ENCODE assay signal across 8 cellular contexts in genomic region chr3:10992017-10992945, GRCh38. TPM values are rescaled to one million over a fixed set of nuclear protein-coding genes. Genes with fewer than 3 reads are reported as not detected.
DNase-seq lines count a peak whose midpoint lies in the region; TF ChIP-seq lines count a peak whose summit lies in the region.

SLC6A1 (plus strand) TSS chr3:10992748; CDS start chr3:11017212, 24,464 bp downstream.

- H3K4me1 ChIP-seq in mesendoderm (ENCODE audit: control insufficient read depth, low read depth, low read length) (peaks cover 7% of the 10 kb centered on the region), tibial nerve (peaks cover 0 to 16% (median 2%) of the 10 kb centered on the region in 4 donors)

- TF ChIP-seq POLR2A in tibial nerve (IDR thresholded peaks at IDR 0.05) = no peak

- DNase-seq in activated T-cell treated with anti-CD3 and anti-CD28 coated beads, Interleukin-2, amount 50 U/mL, for 24 hours = no peak
- no peak for DNase-seq in activated T-cell treated with anti-CD3 and anti-CD28 coated beads for 4 hours
- no peak for DNase-seq in choroid plexus epithelial cell (ENCODE audit: low read depth)
- DNase-seq in mesendoderm = peak; percentile 93
- peak in 1 of 2 donors; percentile 15 for DNase-seq in tibial nerve (ENCODE audit: low spot score in 2 of 2)
- DNase-seq in NCI-H2107 (lab: John Stamatoyannopoulos, UW) = no peak
- no peak for DNase-seq in amniotic stem cell (lab: John Stamatoyannopoulos, UW)
- DNase-seq in NCI-H2081 treated with DMSO at 0.1 percent for 48 hours (lab: John Stamatoyannopoulos, UW) = no peak

- H3K4me3 Mint-ChIP-seq in activated T-cell treated with anti-CD3 and anti-CD28 coated beads, Interleukin-2, amount 50 U/mL, for 24 hours = peak within 1 kb of the TSS; percentile 28

- H3K4ac ChIP-seq in mesendoderm (ENCODE audit: low read depth, low read length) = no peak within 1 kb of the TSS

- H3K27me3 ChIP-seq in mesendoderm (ENCODE audit: insufficient read depth, low read length, poor library complexity) (peaks cover 24% of the 10 kb centered on the region), tibial nerve (peaks cover 0 to 44% of the 10 kb centered on the region in 2 donors)

- no peak within 1 kb of the TSS for H4K8ac ChIP-seq in mesendoderm (ENCODE audit: low read depth, low read length)

- peak within 1 kb of the TSS; percentile 73 for H3K4me2 ChIP-seq in mesendoderm (ENCODE audit: low read length)

- H3K36me3 Mint-ChIP-seq in activated T-cell treated with anti-CD3 and anti-CD28 coated beads, Interleukin-2, amount 50 U/mL, for 24 hours (ENCODE audit: low read depth) = no peaks in the 10 kb centered on the region

- no peaks in the 10 kb centered on the region for H3K9me3 Mint-ChIP-seq in activated T-cell treated with anti-CD3 and anti-CD28 coated beads, Interleukin-2, amount 50 U/mL, for 24 hours

- no peak for TF ChIP-seq EP300 in tibial nerve (IDR thresholded peaks at IDR 0.05)

- no peak within 1 kb of the TSS for H2AK5ac ChIP-seq in mesendoderm (ENCODE audit: low read length)

- H3K27ac ChIP-seq in mesendoderm (ENCODE audit: low read depth, low read length) (no peak within 1 kb of the TSS), tibial nerve (peak within 1 kb of the TSS in 3 of 4 donors; percentile 22 to 64 (median 23))

- no peak within 1 kb of the TSS for H4K5ac ChIP-seq in mesendoderm (ENCODE audit: low read length)

- peak within 1 kb of the TSS; percentile 45 for H3K23ac ChIP-seq in mesendoderm (ENCODE audit: low read length)

- H3K4me3 ChIP-seq in choroid plexus epithelial cell (ENCODE audit: low read depth, low read length) (peak within 1 kb of the TSS; percentile 34), mesendoderm (ENCODE audit: low read length) (peak within 1 kb of the TSS; percentile 76), tibial nerve (peak within 1 kb of the TSS; percentile 9 to 50 (median 28))

- no peaks in the 10 kb centered on the region for H3K79me1 ChIP-seq in mesendoderm (ENCODE audit: low read length)

- no peak within 1 kb of the TSS for H3K18ac ChIP-seq in mesendoderm (ENCODE audit: low read length)

- H3K56ac ChIP-seq in mesendoderm (ENCODE audit: low read length) = peak within 1 kb of the TSS; percentile 91

- no peak within 1 kb of the TSS for H3K27ac Mint-ChIP-seq in activated T-cell treated with anti-CD3 and anti-CD28 coated beads, Interleukin-2, amount 50 U/mL, for 24 hours

- no CpG with 5 or more reads among the region's 69 CpGs for WGBS in mesendoderm (ENCODE audit: extremely low coverage, insufficient coverage, low lambda C conversion rate)
- WGBS in tibial nerve, 2 donors = 0 to 2% methylated on average over 25 to 42 of the region's 69 CpGs

- H3K4me1 Mint-ChIP-seq in activated T-cell treated with anti-CD3 and anti-CD28 coated beads, Interleukin-2, amount 50 U/mL, for 24 hours (ENCODE audit: low read depth) = peaks cover 8% of the 10 kb centered on the region

- H2BK15ac ChIP-seq in mesendoderm (replicated peaks; ENCODE audit: low read depth) = no peak within 1 kb of the TSS

- H2BK120ac ChIP-seq in mesendoderm (ENCODE audit: low read depth, low read length) = no peak within 1 kb of the TSS

- H3K9ac ChIP-seq in mesendoderm (ENCODE audit: low read length) = peak within 1 kb of the TSS; percentile 74

- no peak within 1 kb of the TSS for H2BK5ac ChIP-seq in mesendoderm (ENCODE audit: low read length)

- peaks cover 76% of the 10 kb centered on the region for H3K27me3 Mint-ChIP-seq in activated T-cell treated with anti-CD3 and anti-CD28 coated beads, Interleukin-2, amount 50 U/mL, for 24 hours

- no peaks in the 10 kb centered on the region for H3K79me2 ChIP-seq in mesendoderm (ENCODE audit: control insufficient read depth, insufficient read depth, low read length)

- no peaks in the 10 kb centered on the region for H3K9me3 ChIP-seq in tibial nerve

- H3K36me3 ChIP-seq in mesendoderm (ENCODE audit: control insufficient read depth, insufficient read depth, low read length) (no peaks in the 10 kb centered on the region), tibial nerve (no peaks in the 10 kb centered on the region)

- no peak for TF ChIP-seq CTCF in choroid plexus epithelial cell (conservative IDR thresholded peaks at IDR 0.05; ENCODE audit: low read depth, low read length)
- no peak for TF ChIP-seq CTCF in tibial nerve (IDR thresholded peaks at IDR 0.05)

RNA-seq across cellular contexts. Expression of gene SLC6A1, which starts in this region (rescaled TPM):
- 0.86 TPM for polyA plus RNA-seq in mesendoderm (2013, experiment 1 of 2)
- 0.70 TPM for polyA plus RNA-seq in mesendoderm (2013, experiment 2 of 2)
- total RNA-seq in tibial nerve = 1 to 10 TPM; 3.9 to 7.3 (median 5.4) TPM
